In genomic region chr22:40202225-40202944, GRCh38 we compare ENCODE assay signal across 15 cellular contexts. TPM values are rescaled to one million over a fixed set of nuclear protein-coding genes. Genes with fewer than 3 reads are reported as not detected.
DNase-seq lines count a peak whose midpoint lies in the region; ATAC-seq lines count a peak whose summit lies in the region.
"Had no signal": no experiment of that assay in that cellular context is flagged by ENCODE, and none has a peak within 500 bp of the region (broad histone marks: within the 10 kb centered on the region; RNA-seq: fewer than 3 reads in every experiment).

No MANE protein-coding gene starts in this region.

- H3K27ac Mint-ChIP-seq in T-cell (peak overlapping the region; percentile 92 to 95), immature natural killer cell (peak overlapping the region in 5 of 6 donors; percentile 13 to 75 (median 30))
- H3K27ac Mint-ChIP-seq: type B pancreatic cell had no signal

- H3K4me3 Mint-ChIP-seq in T-cell (peak overlapping the region in 1 of 3 donors; percentile 60), immature natural killer cell (peak overlapping the region in 2 of 5 donors; percentile 7 to 33)
- H3K4me3 Mint-ChIP-seq: type B pancreatic cell had no signal

- no peak for ATAC-seq in T-cell (replicated peaks in 1 of 4)
- ATAC-seq: Panc1, sciatic nerve had no signal

- peaks cover 18% of the 10 kb centered on the region for H3K36me3 Mint-ChIP-seq in T-cell
- no peaks in the 10 kb centered on the region for H3K36me3 Mint-ChIP-seq in immature natural killer cell

- H3K4me1 Mint-ChIP-seq in T-cell, result peaks cover 71 to 82% (median 80%) of the 10 kb centered on the region in 3 donors
- peaks cover 59 to 76% of the 10 kb centered on the region in 2 donors for H3K4me1 Mint-ChIP-seq in immature natural killer cell

- CTCF ChIA-PET in T-cell (lab: Charles Lee), result interaction anchor here in 1 of 2 donors (1.7 to 1.9 kb wide), 2 partner anchors 25 to 158 kb away, joined by 5 read pairs; partner anchors contain the start of gene TNRC6B

- POLR2A ChIA-PET in T-cell (lab: Charles Lee), result interaction anchor here in 1 of 2 donors (0.7 to 1.2 kb wide), 3 partner anchors 10 to 55 kb away, joined by 3 to 7 read pairs (median 4); no protein-coding TSS in a partner anchor

- H3K9me3 Mint-ChIP-seq in T-cell, result no peaks in the 10 kb centered on the region
- H3K9me3 Mint-ChIP-seq in immature natural killer cell, result no peaks in the 10 kb centered on the region
- H3K9me3 Mint-ChIP-seq: type B pancreatic cell had no signal

- H3K27me3 Mint-ChIP-seq in T-cell, result no peaks in the 10 kb centered on the region
- H3K27me3 Mint-ChIP-seq in immature natural killer cell (ENCODE audit: low read depth in 3 of 3), result no peaks in the 10 kb centered on the region
- H3K27me3 Mint-ChIP-seq: type B pancreatic cell had no signal

- peak; percentile 13 for DNase-seq in NCI-H1092 treated with DMSO at 0.1 percent for 48 hours (lab: John Stamatoyannopoulos, UW)
- DNase-seq in NCI-H1092 (lab: John Stamatoyannopoulos, UW), result no peak
- DNase-seq in DMS79 treated with DMSO at 0.1 percent for 48 hours (lab: John Stamatoyannopoulos, UW), result peak; percentile 32
- no peak for DNase-seq in T-cell
- DNase-seq in immature natural killer cell, result no peak
- no peak for DNase-seq in NCI-H146 treated with DMSO at 0.1 percent for 48 hours (lab: John Stamatoyannopoulos, UW; ENCODE audit: unreplicated experiment)
- DNase-seq in T1000 (lab: John Stamatoyannopoulos, UW), result no peak
- DNase-seq in 8988T, result no peak
- DNase-seq: activated effector memory CD4-positive, alpha-beta T cell treated with Interleukin-2 at 50 U/mL for 16 hours; cortex of kidney; foreskin fibroblast; KBM-7 had no signal

RNA-seq across cellular contexts. Expression of gene TNRC6B, which starts 24.7 kb away (rescaled TPM):
- 100 to 1,000 TPM; 122 to 173 (median 143) TPM for total RNA-seq in T-cell
- polyA plus RNA-seq in immature natural killer cell, result 10 to 100 TPM; 12.9 to 90.1 (median 29.7) TPM

Comparison
In these comparisons a context has a peak if more than half of its experiments do, and no peak if none do; other contexts are left out.
1. DNase-seq: peak in NCI-H1092 treated with DMSO at 0.1 percent for 48 hours (single experiment) and DMS79 treated with DMSO at 0.1 percent for 48 hours (single experiment); none in NCI-H1092 (single experiment), T-cell (0 of 34), immature natural killer cell (0 of 3), NCI-H146 treated with DMSO at 0.1 percent for 48 hours (single experiment), T1000 (single experiment) and 8988T (single experiment).